13 cellular contexts compared by ENCODE assay signal in the genomic region with DNA sequence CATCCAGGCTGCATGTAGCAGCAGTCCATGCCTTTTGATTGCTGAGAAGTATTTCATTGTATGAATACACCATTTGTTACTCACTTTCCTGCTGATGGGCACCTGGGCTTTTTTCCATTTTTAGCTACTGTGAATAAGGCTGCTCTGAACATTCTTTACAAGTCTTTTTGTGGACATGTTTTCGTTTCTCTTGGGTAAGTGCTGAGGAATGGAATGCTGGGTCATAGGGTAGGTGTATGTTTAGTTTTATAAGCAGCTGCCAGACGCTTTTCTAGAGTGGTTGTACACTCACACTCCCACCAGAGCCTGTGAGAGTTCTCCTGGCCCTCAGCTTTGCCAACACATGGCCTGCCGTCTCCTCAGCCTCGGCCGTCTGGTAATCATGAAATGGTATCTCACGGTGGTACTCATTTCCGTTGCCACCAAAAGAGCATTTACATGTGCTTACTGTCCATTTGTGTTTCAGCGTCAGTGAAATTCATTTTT. TPM values are rescaled to one million over a fixed set of nuclear protein-coding genes. Genes with fewer than 3 reads are reported as not detected.
DNase-seq lines count a peak whose midpoint lies in the region; ATAC-seq, FAIRE-seq and TF ChIP-seq lines count a peak whose summit lies in the region.
"Had no signal": no experiment of that assay in that cellular context is flagged by ENCODE, and none has a peak within 500 bp of the region (broad histone marks: within the 10 kb centered on the region; RNA-seq: fewer than 3 reads in every experiment).

No MANE protein-coding gene starts in this region.

- FAIRE-seq in K562 (lab: Jason Lieb, UNC), result peak; percentile 57
- FAIRE-seq: pancreas had no signal

- peaks cover 39% of the 10 kb centered on the region for H3K79me2 ChIP-seq in K562 (ENCODE audit: control insufficient read depth, insufficient read depth, low read length)

- H3K9me3 ChIP-seq in K562 (replicated peaks; ENCODE audit: control insufficient read depth, insufficient read depth, low read depth, low read length), result no peaks in the 10 kb centered on the region
- no peaks in the 10 kb centered on the region for H3K9me3 ChIP-seq in cardiac muscle cell (ENCODE audit: low read depth)
- H3K9me3 ChIP-seq: pancreas had no signal

- no peak overlapping the region for H3K4me2 ChIP-seq in K562 (ENCODE audit: insufficient read depth, low read length)

- no peak overlapping the region for H3K27ac ChIP-seq in K562 (ENCODE audit: extremely low read depth, low read depth, low read length)
- peak overlapping the region; percentile 92 for H3K27ac ChIP-seq in cardiac muscle cell
- H3K27ac ChIP-seq in rectal smooth muscle tissue (ENCODE audit: low read depth, low read length), result peak overlapping the region; percentile 82
- H3K27ac ChIP-seq: pancreas had no signal

- H3K4me3 ChIP-seq in K562 (no peak overlapping the region), cardiac muscle cell (no peak overlapping the region), rectal smooth muscle tissue (ENCODE audit: low read length) (no peak overlapping the region)
- H3K4me3 ChIP-seq: pancreas had no signal

- peaks cover 0 to 26% of the 10 kb centered on the region in 2 experiments; a peak in 2 of 5 replicates for H3K4me1 ChIP-seq in K562 (replicated peaks in 1 of 2; ENCODE audit: control insufficient read depth in 2 of 2, insufficient read depth in 2 of 2, low read length in 2 of 2)
- H3K4me1 ChIP-seq in cardiac muscle cell (ENCODE audit: low read depth), result peaks cover 12% of the 10 kb centered on the region
- H3K4me1 ChIP-seq in rectal smooth muscle tissue (ENCODE audit: control insufficient read depth, insufficient read depth, low read length), result peaks cover 59% of the 10 kb centered on the region
- H3K4me1 ChIP-seq: pancreas had no signal

- H3K9me1 ChIP-seq in K562 (ENCODE audit: control insufficient read depth, insufficient read depth, low read length), result no peaks in the 10 kb centered on the region

- peaks cover 9% of the 10 kb centered on the region for H4K20me1 ChIP-seq in K562 (replicated peaks; ENCODE audit: control insufficient read depth, insufficient read depth, low read length)

- CTCF ChIA-PET in K562 (lab: Yijun Ruan, JAX; ENCODE audit: low intra/inter-chr PET ratio), result no interaction called here

- DNase-seq in EH (ENCODE audit: low read depth) (peak; percentile 99), K562 (ENCODE audit: extremely low read depth in 1 of 4, low spot score in 3 of 4) (no peak), cardiac muscle cell (ENCODE audit: low read depth in 1 of 2, low spot score in 1 of 2) (peak; percentile 74 to 98), globus pallidus (ENCODE audit: low spot score) (no peak), NCI-H187 treated with DMSO at 0.1 percent for 48 hours (lab: John Stamatoyannopoulos, UW) (no peak), NCI-H1436 treated with DMSO at 0.1 percent for 48 hours (lab: John Stamatoyannopoulos, UW) (no peak), OCI-M2 (lab: John Stamatoyannopoulos, UW; ENCODE audit: unreplicated experiment) (no peak)
- DNase-seq: activated T-cell treated with anti-CD3 and anti-CD28 coated beads, Interleukin-2, amount 50 U/mL, for 72 hours; foreskin melanocyte; NCI-H510A treated with DMSO at 0.1 percent for 48 hours; pancreas; T1000 had no signal

- intact Hi-C loops in K562 (cut with micrococcal nuclease), result no loop called here

- BruUV-seq in K562 (replicated peaks; lab: Mats Ljungman, UMichigan), result no TSS peak

- H3K27me3 ChIP-seq in K562 (ENCODE audit: control insufficient read depth in 2 of 2, insufficient read depth in 2 of 2, low read length in 2 of 2) (no peaks in the 10 kb centered on the region), cardiac muscle cell (no peaks in the 10 kb centered on the region), rectal smooth muscle tissue (ENCODE audit: control insufficient read depth, insufficient read depth, low read length) (no peaks in the 10 kb centered on the region)
- H3K27me3 ChIP-seq: pancreas had no signal

- TF ChIP-seq EP300 in K562 (IDR thresholded peaks at IDR 0.05; ENCODE audit: low read length), result no peak

- POLR2A ChIA-PET in K562 (lab: Yijun Ruan, JAX), result interaction anchor here (1.6 kb wide), 1 partner anchor 10 kb away, joined by 6 read pairs; no protein-coding TSS in a partner anchor

- no peak for ATAC-seq in K562
- ATAC-seq: activated T-cell treated with anti-CD3 and anti-CD28 coated beads, Interleukin-2, amount 50 U/mL, for 72 hours had no signal

- no peak for TF ChIP-seq RAD21 in K562 (CRISPR knock-in tag; conservative IDR thresholded peaks at IDR 0.05 in 1 of 2, IDR thresholded peaks at IDR 0.05 in 1 of 2)

- TF ChIP-seq CTCF in K562 (IDR thresholded peaks at IDR 0.05 in 2 of 3, conservative IDR thresholded peaks at IDR 0.05 in 1 of 3; ENCODE audit: insufficient read depth in 2 of 3, low read depth in 1 of 3, low read length in 3 of 3), result no peak
- TF ChIP-seq CTCF in cardiac muscle cell (IDR thresholded peaks at IDR 0.05; ENCODE audit: low read depth, low read length), result no peak

- H2AFZ ChIP-seq in K562 (ENCODE audit: low read depth, low read length), result no peak overlapping the region

- WGBS in K562 (ENCODE audit: insufficient coverage, low coverage, missing lambda C conversion rate), result 89% methylated on average over 8 of the region's 8 CpGs

- no peak overlapping the region for H3K9ac ChIP-seq in K562 (ENCODE audit: insufficient read depth in 1 of 2, low read depth in 2 of 2, low read length in 2 of 2)
- H3K9ac ChIP-seq in rectal smooth muscle tissue (ENCODE audit: low read length), result no peak overlapping the region

- no peak for TF ChIP-seq POLR2A in K562 (conservative IDR thresholded peaks at IDR 0.05)

- H3K36me3 ChIP-seq in K562 (ENCODE audit: control insufficient read depth, insufficient read depth, low read length), result peaks cover 96% of the 10 kb centered on the region
- peaks cover 11% of the 10 kb centered on the region for H3K36me3 ChIP-seq in cardiac muscle cell
- peaks cover 4% of the 10 kb centered on the region for H3K36me3 ChIP-seq in rectal smooth muscle tissue (ENCODE audit: control insufficient read depth, insufficient read depth, low read length)

- in situ Hi-C loops in K562 (cut with MboI), result loop anchor here (25.0 kb wide), 1 partner anchor 875 kb away; no protein-coding TSS in a partner anchor

TF ChIP-seq in K562, 482 proteins besides CTCF, POLR2A, EP300 and RAD21 (continues in another document):
- TF ChIP-seq ETV6 (IDR thresholded peaks at IDR 0.05; ENCODE audit: borderline replicate concordance in 1 of 2, low read depth in 2 of 2, low read length in 1 of 2) (no peak), ETV6 (CRISPR knock-in tag; IDR thresholded peaks at IDR 0.05; ENCODE audit: borderline replicate concordance) (no peak), PCBP1 (IDR thresholded peaks at IDR 0.05; ENCODE audit: low read depth, low read length, poor library complexity, severe bottlenecking) (no peak)

RNA-seq across cellular contexts. Expression of a gene that starts 22.7 kb away (rescaled TPM):
- total RNA-seq in K562 (2011; cell fraction: chromatin; rRNA removed; ENCODE audit: low replicate concordance), result 18.9 and 29.0 TPM in 2 replicates
- 22.8 and 25.7 TPM in 2 replicates for total RNA-seq in K562 (2011; cell fraction: nucleolus; rRNA removed)
- 14.8 and 16.0 TPM in 2 replicates for total RNA-seq in K562 (2011; cell fraction: nucleoplasm; rRNA removed)
- 65.2 and 66.8 TPM in 2 replicates for total RNA-seq in K562 (2014; rRNA removed)
- 11.2 and 14.8 TPM in 2 replicates for total RNA-seq in K562 (2014; rRNA removed; fragmentation: Illumina TruSeq; extraction: Trizol)
- 18.5 and 20.3 TPM in 2 replicates for total RNA-seq in K562 (2015; rRNA removed; fragmentation: Illumina TruSeq; extraction: Trizol)
- 71.2 and 75.5 TPM in 2 replicates for total RNA-seq in K562 (2021)
- 13.5 and 16.5 TPM in 2 replicates for polyA plus RNA-seq in K562 (2011; rRNA removed)
- 14.3 and 38.6 TPM in 2 replicates for polyA plus RNA-seq in K562 (2011; cell fraction: cytosol; rRNA removed)
- polyA plus RNA-seq in K562 (2011; cell fraction: nucleus; rRNA removed), result 10.2 and 19.3 TPM in 2 replicates
- 34.2 and 36.9 TPM in 2 replicates for polyA plus RNA-seq in K562 (2012)
- 8.2 and 18.9 TPM in 2 replicates for polyA plus RNA-seq in K562 (2014; fragmentation: Illumina TruSeq; extraction: Trizol)
- polyA plus RNA-seq in K562 (2014; fragmentation: Nextera tagmentation; extraction: Ambion mirVana), result 1 to 10 TPM; 1.2 to 1.8 TPM
- polyA plus RNA-seq in K562 (2014; rRNA removed), result 54.4 and 60.2 TPM in 2 replicates
- 16.0 and 22.8 TPM in 2 replicates for polyA minus RNA-seq in K562 (2011; rRNA and poly(A)+ RNA removed)
- polyA minus RNA-seq in K562 (2011; cell fraction: cytosol; rRNA and poly(A)+ RNA removed), result 25.3 and 31.3 TPM in 2 replicates
- 3.8 and 5.3 TPM in 2 replicates for polyA minus RNA-seq in K562 (2011; cell fraction: nucleus; rRNA and poly(A)+ RNA removed)
- total RNA-seq in cardiac muscle cell, result 26.1 and 31.2 TPM in 2 replicates
- 24.7 and 34.8 TPM in 2 replicates for polyA plus RNA-seq in cardiac muscle cell

RNA-seq across cellular contexts. Expression of a gene that starts 41.8 kb away (rescaled TPM):
- total RNA-seq in K562 (2011; cell fraction: chromatin; rRNA removed; ENCODE audit: low replicate concordance), result 0.69 and 1.4 TPM in 2 replicates
- total RNA-seq in K562 (2011; cell fraction: nucleolus; rRNA removed), result 1.0 and 1.3 TPM in 2 replicates
- total RNA-seq in K562 (2011; cell fraction: nucleoplasm; rRNA removed), result 0.23 and 0.29 TPM in 2 replicates
- total RNA-seq in K562 (2014; rRNA removed), result 0.78 and 1.0 TPM in 2 replicates
- 0.07 and 0.22 TPM in 2 replicates for total RNA-seq in K562 (2014; rRNA removed; fragmentation: Illumina TruSeq; extraction: Trizol)
- 0.49 and 0.51 TPM in 2 replicates for total RNA-seq in K562 (2015; rRNA removed; fragmentation: Illumina TruSeq; extraction: Trizol)
- total RNA-seq in K562 (2021), result 1.2 and 1.3 TPM in 2 replicates
- polyA plus RNA-seq in K562 (2011; rRNA removed), result 0.20 and 1.6 TPM in 2 replicates
- polyA plus RNA-seq in K562 (2011; cell fraction: cytosol; rRNA removed), result 0.33 and 1.3 TPM in 2 replicates
- 2.0 and 3.1 TPM in 2 replicates for polyA plus RNA-seq in K562 (2011; cell fraction: nucleus; rRNA removed)
- polyA plus RNA-seq in K562 (2012), result 0.77 and 5.1 TPM in 2 replicates
- polyA plus RNA-seq in K562 (2014; fragmentation: Illumina TruSeq; extraction: Trizol), result 0.24 and 0.25 TPM in 2 replicates
- not detected for polyA plus RNA-seq in K562 (2014; fragmentation: Nextera tagmentation; extraction: Ambion mirVana)
- 0.57 and 0.60 TPM in 2 replicates for polyA plus RNA-seq in K562 (2014; rRNA removed)
- polyA minus RNA-seq in K562 (2011; rRNA and poly(A)+ RNA removed), result 0.04 and 0.57 TPM in 2 replicates
- polyA minus RNA-seq in K562 (2011; cell fraction: cytosol; rRNA and poly(A)+ RNA removed), result 1.0 and 4.8 TPM in 2 replicates
- 0.27 and 1.8 TPM in 2 replicates for polyA minus RNA-seq in K562 (2011; cell fraction: nucleus; rRNA and poly(A)+ RNA removed)
- 0.25 and 0.57 TPM in 2 replicates for total RNA-seq in cardiac muscle cell
- polyA plus RNA-seq in cardiac muscle cell, result 0.12 and 0.27 TPM in 2 replicates

Comparison
In these comparisons a context has a peak if more than half of its experiments do, and no peak if none do; other contexts are left out.
1. DNase-seq: peak in EH (single experiment) and cardiac muscle cell (2 of 2); none in K562 (0 of 4), globus pallidus (single experiment), NCI-H187 treated with DMSO at 0.1 percent for 48 hours (single experiment), NCI-H1436 treated with DMSO at 0.1 percent for 48 hours (single experiment) and OCI-M2 (single experiment).